Comparison of ENCODE assay signal across 29 cellular contexts in the genomic region with DNA sequence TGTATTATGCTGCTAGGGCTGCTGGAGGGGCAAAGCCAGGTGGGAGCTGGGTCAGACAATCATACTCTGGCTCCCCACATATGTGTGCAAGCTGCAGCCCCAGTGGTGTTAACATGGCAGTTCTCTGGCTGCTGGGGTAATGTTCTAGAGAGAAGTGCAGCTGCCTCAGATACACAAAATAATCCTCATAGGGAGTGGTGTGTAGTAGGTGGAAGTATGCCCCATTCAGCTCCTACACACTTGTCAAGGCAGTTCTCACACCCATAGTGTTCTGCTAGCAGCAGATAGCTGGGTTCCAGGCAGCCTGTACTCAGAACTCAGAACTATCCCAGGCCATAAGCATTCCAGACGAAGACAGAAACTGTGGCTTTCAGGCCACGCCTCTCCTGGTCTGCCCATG.
"Had no signal": no experiment of that assay in that cellular context is flagged by ENCODE, and none has a peak within 500 bp of the region (broad histone marks: within the 10 kb centered on the region; RNA-seq: fewer than 3 reads in every experiment).

No MANE protein-coding gene starts in this region.

- H3K9me3 ChIP-seq: suprapubic skin, testis, thyroid gland, uterus had no signal

- H3K4me3 ChIP-seq: stomach, suprapubic skin, testis, thoracic aorta, thyroid gland, tibial artery, tibial nerve, transverse colon, upper lobe of left lung, upper lobe of right lung, uterus, vagina had no signal

- ATAC-seq: stimulated activated effector memory CD8-positive, alpha-beta T cell treated with anti-CD3 and anti-CD28 coated beads, Interleukin-12 subunit alpha, Interleukin-12 subunit beta, amount 100 ng/mL, for 72 hours; stimulated activated memory B cell treated with anti-CD40 and anti-IgM and Interleukin-4, amounts not matched to agents 10 μg/mL and 1 μg/mL and 100 μg/mL, for 72 hours; stimulated activated naive B cell treated with anti-CD40 and anti-IgM and Interleukin-4, amounts not matched to agents 10 μg/mL and 1 μg/mL and 100 μg/mL, for 72 hours; stimulated activated naive CD8-positive, alpha-beta T cell treated with anti-CD3 and anti-CD28 coated beads, Interleukin-15, amount 100 ng/mL, for 72 hours; stimulated activated naive CD8-positive, alpha-beta T cell treated with anti-CD3 and anti-CD28 coated beads, Interleukin-15, Interleukin-2, amounts not matched to agents 100 U/mL and 50 U/mL, for 24 hours; upper lobe of right lung had no signal

- H3K36me3 Mint-ChIP-seq: stimulated activated effector memory CD8-positive, alpha-beta T cell treated with anti-CD3 and anti-CD28 coated beads, Interleukin-12 subunit alpha, Interleukin-12 subunit beta, amount 100 ng/mL, for 72 hours; type B pancreatic cell had no signal

- DNase-seq: stimulated activated CD4-positive, alpha-beta T cell treated with anti-CD3 and anti-CD28 coated beads, Interleukin-2, amount 100 ng/mL, for 48 hours; stimulated activated CD4-positive, alpha-beta T cell treated with anti-CD3 and anti-CD28 coated beads, Interleukin-4, amount 100 ng/mL, for 1 hour; stimulated activated CD4-positive, alpha-beta T cell treated with anti-CD3 and anti-CD28 coated beads, Interleukin-4, amount 100 ng/mL, for 24 hours; stimulated activated CD4-positive, alpha-beta T cell treated with anti-CD3 and anti-CD28 coated beads, Interleukin-4, amount 100 ng/mL, for 4 hours; stimulated activated CD8-positive, alpha-beta memory T cell treated with anti-CD3 and anti-CD28 coated beads, Interleukin-4, amount 100 ng/mL, for 48 hours; stimulated activated naive B cell treated with anti-CD40 and anti-IgM and Interleukin-4, amounts not matched to agents 10 μg/mL and 1 μg/mL and 100 μg/mL, for 72 hours; stimulated activated naive CD4-positive, alpha-beta T cell; stimulated activated naive CD4-positive, alpha-beta T cell treated with Interleukin-2 at 50 U/mL for 16 hours; stimulated activated naive CD8-positive, alpha-beta T cell treated with anti-CD3 and anti-CD28 coated beads, Interleukin-15, amount 100 ng/mL, for 72 hours; stimulated activated naive CD8-positive, alpha-beta T cell treated with anti-CD3 and anti-CD28 coated beads, Interleukin-15, Interleukin-2, amounts not matched to agents 100 U/mL and 50 U/mL, for 24 hours; stomach; substantia nigra; testis; thyroid gland; tibial artery; transverse colon; trophoblast cell; upper lobe of left lung; upper lobe of right lung; uterus had no signal

- H3K27ac ChIP-seq: stomach, suprapubic skin, testis, thoracic aorta, thyroid gland, tibial artery, tibial nerve, transverse colon, upper lobe of left lung, upper lobe of right lung, uterus, vagina had no signal

- H3K27me3 ChIP-seq: stomach, suprapubic skin, testis, thyroid gland, tibial artery, tibial nerve, transverse colon, upper lobe of left lung, upper lobe of right lung, uterus, vagina had no signal

- H3K27ac Mint-ChIP-seq: stimulated activated effector memory CD8-positive, alpha-beta T cell treated with anti-CD3 and anti-CD28 coated beads, Interleukin-12 subunit alpha, Interleukin-12 subunit beta, amount 100 ng/mL, for 72 hours; stimulated activated memory B cell treated with anti-CD40 and anti-IgM and Interleukin-4, amounts not matched to agents 10 μg/mL and 1 μg/mL and 100 μg/mL, for 72 hours; stimulated activated naive B cell treated with anti-CD40 and anti-IgM and Interleukin-4, amounts not matched to agents 10 μg/mL and 1 μg/mL and 100 μg/mL, for 72 hours; stimulated activated naive CD8-positive, alpha-beta T cell treated with anti-CD3 and anti-CD28 coated beads, Interleukin-15, amount 100 ng/mL, for 72 hours; stimulated activated naive CD8-positive, alpha-beta T cell treated with anti-CD3 and anti-CD28 coated beads, Interleukin-15, Interleukin-2, amounts not matched to agents 100 ng/mL and 50 ng/mL, for 24 hours; type B pancreatic cell had no signal

- H3K4me1 ChIP-seq: stomach, suprapubic skin, testis, thyroid gland, tibial artery, tibial nerve, transverse colon, upper lobe of left lung, upper lobe of right lung, uterus, vagina had no signal

- FAIRE-seq: urothelium cell line had no signal

- H3K27me3 Mint-ChIP-seq: stimulated activated memory B cell treated with anti-CD40 and anti-IgM and Interleukin-4, amounts not matched to agents 10 μg/mL and 1 μg/mL and 100 μg/mL, for 72 hours; stimulated activated naive B cell treated with anti-CD40 and anti-IgM and Interleukin-4, amounts not matched to agents 10 μg/mL and 1 μg/mL and 100 μg/mL, for 72 hours; stimulated activated naive CD8-positive, alpha-beta T cell treated with anti-CD3 and anti-CD28 coated beads, Interleukin-15, amount 100 ng/mL, for 72 hours; stimulated activated naive CD8-positive, alpha-beta T cell treated with anti-CD3 and anti-CD28 coated beads, Interleukin-15, Interleukin-2, amounts not matched to agents 100 ng/mL and 50 ng/mL, for 24 hours; type B pancreatic cell had no signal

- H3K36me3 ChIP-seq: stomach, suprapubic skin, thoracic aorta, thyroid gland, tibial artery, tibial nerve, transverse colon, upper lobe of left lung, upper lobe of right lung, uterus, vagina had no signal

- H3K4me1 Mint-ChIP-seq: stimulated activated effector memory CD8-positive, alpha-beta T cell treated with anti-CD3 and anti-CD28 coated beads, Interleukin-12 subunit alpha, Interleukin-12 subunit beta, amount 100 ng/mL, for 72 hours; stimulated activated memory B cell treated with anti-CD40 and anti-IgM and Interleukin-4, amounts not matched to agents 10 μg/mL and 1 μg/mL and 100 μg/mL, for 72 hours; stimulated activated naive B cell treated with anti-CD40 and anti-IgM and Interleukin-4, amounts not matched to agents 10 μg/mL and 1 μg/mL and 100 μg/mL, for 72 hours; stimulated activated naive CD8-positive, alpha-beta T cell treated with anti-CD3 and anti-CD28 coated beads, Interleukin-15, amount 100 ng/mL, for 72 hours had no signal

- H3K4me3 Mint-ChIP-seq: stimulated activated effector memory CD8-positive, alpha-beta T cell treated with anti-CD3 and anti-CD28 coated beads, Interleukin-12 subunit alpha, Interleukin-12 subunit beta, amount 100 ng/mL, for 72 hours; stimulated activated memory B cell treated with anti-CD40 and anti-IgM and Interleukin-4, amounts not matched to agents 10 μg/mL and 1 μg/mL and 100 μg/mL, for 72 hours; stimulated activated naive B cell treated with anti-CD40 and anti-IgM and Interleukin-4, amounts not matched to agents 10 μg/mL and 1 μg/mL and 100 μg/mL, for 72 hours; stimulated activated naive CD8-positive, alpha-beta T cell treated with anti-CD3 and anti-CD28 coated beads, Interleukin-15, amount 100 ng/mL, for 72 hours; stimulated activated naive CD8-positive, alpha-beta T cell treated with anti-CD3 and anti-CD28 coated beads, Interleukin-15, Interleukin-2, amounts not matched to agents 100 ng/mL and 50 ng/mL, for 24 hours; type B pancreatic cell had no signal
